ENCODE assay signal across 11 cellular contexts in genomic region chr2:128807317-128807716, GRCh38.
"Had no signal": no experiment of that assay in that cellular context is flagged by ENCODE, and none has a peak within 500 bp of the region (broad histone marks: within the 10 kb centered on the region; RNA-seq: fewer than 3 reads in every experiment).

No MANE protein-coding gene starts in this region.

- H3K27ac ChIP-seq: GM23248 had no signal

- H3K4me2 ChIP-seq: GM23338 had no signal

- H3K4me3 Mint-ChIP-seq: GM23338, H9, HFFc6 had no signal

- ATAC-seq: GM23338, HCT116 had no signal

- H2AFZ ChIP-seq: GM23248, GM23338 had no signal

- FAIRE-seq: H1, H54 had no signal

- H3K36me3 ChIP-seq: HAP-1 had no signal

- H3K4me3 ChIP-seq: GM23248, GM23338, HAP-1 had no signal

- H3K9ac ChIP-seq: GM23248 had no signal

- H3K4me1 Mint-ChIP-seq: GM23338 had no signal

- H3K9me3 ChIP-seq: HAP-1 had no signal

- H3K27ac Mint-ChIP-seq: GM23338, H9, HFFc6 had no signal

- H3K4me1 ChIP-seq: HAP-1 had no signal

- DNase-seq: GM23248, GOT3, H7, H9, HCEC 1CT, HFFc6 had no signal
